In genomic region chr11:100790073-100790472, GRCh38 we compare ENCODE assay signal across 24 cellular contexts.
DNase-seq lines count a peak whose midpoint lies in the region; ATAC-seq, FAIRE-seq and TF ChIP-seq lines count a peak whose summit lies in the region.
"Had no signal": no experiment of that assay in that cellular context is flagged by ENCODE, and none has a peak within 500 bp of the region (broad histone marks: within the 10 kb centered on the region; RNA-seq: fewer than 3 reads in every experiment).

No MANE protein-coding gene starts in this region.

- no peaks in the 10 kb centered on the region for H3K36me3 ChIP-seq in K562 (ENCODE audit: control insufficient read depth, insufficient read depth, low read length)
- H3K36me3 ChIP-seq in iPS-20b (ENCODE audit: insufficient read depth, low read depth, low read length) = no peaks in the 10 kb centered on the region
- H3K36me3 ChIP-seq: BE2C, SJCRH30 had no signal

- POLR2A ChIA-PET in K562 (lab: Yijun Ruan, JAX) = no interaction called here

- H3K36me3 Mint-ChIP-seq in H9 (ENCODE audit: insufficient read depth in 1 of 3, low read depth in 3 of 3) = peaks cover 2 to 23% (median 6%) of the 10 kb centered on the region in 3 experiments; a peak in 6 of 7 replicates
- H3K36me3 Mint-ChIP-seq: CD14-positive monocyte; CD8-positive, alpha-beta memory T cell had no signal

- TF ChIP-seq CTCF in D721Med (IDR thresholded peaks at IDR 0.05; ENCODE audit: insufficient read depth, missing control alignments) = no peak
- no peak for TF ChIP-seq CTCF in H9 (conservative IDR thresholded peaks at IDR 0.05)
- no peak for TF ChIP-seq CTCF in K562 (IDR thresholded peaks at IDR 0.05 in 2 of 3, conservative IDR thresholded peaks at IDR 0.05 in 1 of 3; ENCODE audit: insufficient read depth in 2 of 3, low read depth in 1 of 3, low read length in 3 of 3)
- TF ChIP-seq CTCF in GM10266 (IDR thresholded peaks at IDR 0.05; ENCODE audit: control insufficient read depth, insufficient read depth, low read depth, missing control alignments) = no peak

- H3K9me1 ChIP-seq in K562 (ENCODE audit: control insufficient read depth, insufficient read depth, low read length) = no peaks in the 10 kb centered on the region

- H3K79me2 ChIP-seq in H9 (ENCODE audit: insufficient read depth, low read length) (peaks cover 1% of the 10 kb centered on the region; the same call in 1 of the 2 replicates), K562 (ENCODE audit: control insufficient read depth, insufficient read depth, low read length) (no peaks in the 10 kb centered on the region)

- H3K27ac Mint-ChIP-seq in H9 = peak overlapping the region; percentile 76 to 94 (median 88); a peak in 6 of 7 replicates
- H3K27ac Mint-ChIP-seq: CD14-positive monocyte; CD8-positive, alpha-beta memory T cell; IgD-negative memory B cell had no signal

- H3K23ac ChIP-seq in H9 (ENCODE audit: insufficient read length, low read depth, low read length) = no peak overlapping the region

- no peaks in the 10 kb centered on the region for H3K9me3 ChIP-seq in H9 (ENCODE audit: control insufficient read depth, low read depth, low read length)
- no peaks in the 10 kb centered on the region for H3K9me3 ChIP-seq in K562 (replicated peaks; ENCODE audit: control insufficient read depth, insufficient read depth, low read depth, low read length)
- no peaks in the 10 kb centered on the region for H3K9me3 ChIP-seq in iPS-20b (ENCODE audit: insufficient read depth, low read depth, low read length)
- H3K9me3 ChIP-seq: BE2C, SJCRH30 had no signal

- TF ChIP-seq RAD21 in K562 (CRISPR knock-in tag; conservative IDR thresholded peaks at IDR 0.05 in 1 of 2, IDR thresholded peaks at IDR 0.05 in 1 of 2) = no peak

- H3K9me3 Mint-ChIP-seq in H9 = no peaks in the 10 kb centered on the region; a peak in 1 of 5 replicates

- H3K4me2 ChIP-seq in H9 (ENCODE audit: insufficient read depth, insufficient read length, low read length) = no peak overlapping the region
- no peak overlapping the region for H3K4me2 ChIP-seq in K562 (ENCODE audit: insufficient read depth, low read length)

- no peak for TF ChIP-seq EP300 in K562 (IDR thresholded peaks at IDR 0.05; ENCODE audit: low read length)

- no peaks in the 10 kb centered on the region for H3K27me3 Mint-ChIP-seq in H9 (ENCODE audit: low read depth)
- H3K27me3 Mint-ChIP-seq: CD8-positive, alpha-beta memory T cell; IgD-negative memory B cell had no signal

- H3T11ph ChIP-seq in H9 (ENCODE audit: low read length) = no peak overlapping the region

- H2BK120ac ChIP-seq in H9 (ENCODE audit: low read depth, low read length, poor library complexity, severe bottlenecking) = no peak overlapping the region

- no peak overlapping the region for H3K9ac ChIP-seq in H9 (ENCODE audit: extremely low read depth, insufficient read length, low read length)
- no peak overlapping the region for H3K9ac ChIP-seq in K562 (ENCODE audit: insufficient read depth in 1 of 2, low read depth in 2 of 2, low read length in 2 of 2)
- peak overlapping the region; percentile 39; the same call in 1 of the 2 replicates for H3K9ac ChIP-seq in iPS-20b (ENCODE audit: low read depth, low read length)

- peak; percentile 61 for FAIRE-seq in D721Med (lab: Jason Lieb, UNC)
- FAIRE-seq in K562 (lab: Jason Lieb, UNC) = no peak
- FAIRE-seq: GM19239, H54, RCC 7860 had no signal

- DNase-seq in D721Med (ENCODE audit: insufficient read length, low spot score) (no peak), H9 (no peak), K562 (ENCODE audit: extremely low read depth in 1 of 4, low spot score in 3 of 4) (no peak), GM10266 (ENCODE audit: extremely low spot score) (no peak), substantia nigra (lab: John Stamatoyannopoulos, UW) (no peak)
- DNase-seq: CD8-positive, alpha-beta memory T cell; DMS79 treated with DMSO at 0.1 percent for 48 hours; GF-D8; NCI-H1048; NCI-H1417; NCI-H1694; NCI-H2029 treated with DMSO at 0.1 percent for 48 hours; NCI-H2227 treated with DMSO at 0.1 percent for 48 hours; NCI-H526 treated with DMSO at 0.1 percent for 48 hours; SJCRH30 had no signal

- no peak overlapping the region for H3K4me3 Mint-ChIP-seq in H9
- H3K4me3 Mint-ChIP-seq: CD14-positive monocyte; CD8-positive, alpha-beta memory T cell; IgD-negative memory B cell had no signal

- H3K27me3 ChIP-seq in H9 (ENCODE audit: insufficient read depth, low read length) (no peaks in the 10 kb centered on the region), K562 (ENCODE audit: control insufficient read depth in 2 of 2, insufficient read depth in 2 of 2, low read length in 2 of 2) (no peaks in the 10 kb centered on the region), iPS-20b (ENCODE audit: insufficient read depth, low read length) (no peaks in the 10 kb centered on the region)
- H3K27me3 ChIP-seq: BE2C, SJCRH30 had no signal

- intact Hi-C loops in K562 (cut with micrococcal nuclease) = no loop called here

- no peak overlapping the region for H2BK12ac ChIP-seq in H9 (ENCODE audit: insufficient read length, low read depth, low read length)

- no TSS peak for BruUV-seq in K562 (replicated peaks; lab: Mats Ljungman, UMichigan)

- no peak overlapping the region for H3K27ac ChIP-seq in H9 (ENCODE audit: insufficient read length, low read depth, low read length)
- H3K27ac ChIP-seq in K562 (ENCODE audit: extremely low read depth, low read depth, low read length) = no peak overlapping the region
- H3K27ac ChIP-seq in iPS-20b (ENCODE audit: low read length) = peak overlapping the region; percentile 79
- no peak overlapping the region for H3K27ac ChIP-seq in substantia nigra (ENCODE audit: low read depth, low read length, poor library complexity, severe bottlenecking)
- H3K27ac ChIP-seq: SJCRH30 had no signal

- ATAC-seq in K562 = no peak
- ATAC-seq in HG02938 (IDR thresholded peaks at IDR 0.05; ENCODE audit: unreplicated experiment) = no peak
- ATAC-seq: SK-N-SH treated with all-trans-retinoic acid at 6 μM for 48 hours had no signal

- H4K20me1 ChIP-seq in H9 (ENCODE audit: control insufficient read depth, insufficient read depth, insufficient read length) (no peaks in the 10 kb centered on the region), K562 (replicated peaks; ENCODE audit: control insufficient read depth, insufficient read depth, low read length) (no peaks in the 10 kb centered on the region)

- no peak overlapping the region for H4K8ac ChIP-seq in H9 (replicated peaks; ENCODE audit: insufficient read length, low read depth, low read length)

- no peak overlapping the region for H2BK15ac ChIP-seq in H9 (ENCODE audit: low read depth, low read length)

- H3K4me1 ChIP-seq in H9 (ENCODE audit: insufficient read depth, low read length) (peaks cover 4% of the 10 kb centered on the region; the same call in 1 of the 2 replicates), K562 (replicated peaks in 1 of 2; ENCODE audit: control insufficient read depth in 2 of 2, insufficient read depth in 2 of 2, low read length in 2 of 2) (peaks cover 0 to 8% of the 10 kb centered on the region in 2 experiments; a peak in 2 of 5 replicates), iPS-20b (ENCODE audit: insufficient read depth, low read length) (peaks cover 35% of the 10 kb centered on the region)

- no peak overlapping the region for H2BK5ac ChIP-seq in H9 (ENCODE audit: insufficient read length, low read length)

- H2AK5ac ChIP-seq in H9 (ENCODE audit: insufficient read length, low read length) = no peak overlapping the region

- H2BK20ac ChIP-seq in H9 (ENCODE audit: low read depth, low read length, poor library complexity, severe bottlenecking) = no peak overlapping the region

- no peak overlapping the region for H4K91ac ChIP-seq in H9 (ENCODE audit: insufficient read length, low read depth, low read length)

- no peaks in the 10 kb centered on the region for H3K23me2 ChIP-seq in H9 (ENCODE audit: insufficient read length, low read depth, low read length, poor library complexity, severe bottlenecking)

- no peak overlapping the region for H3K4ac ChIP-seq in H9 (ENCODE audit: low read depth, low read length)

- H3K18ac ChIP-seq in H9 (ENCODE audit: insufficient read length, low read depth, low read length) = no peak overlapping the region

- H2AFZ ChIP-seq in H9 (ENCODE audit: low read length) (no peak overlapping the region), K562 (ENCODE audit: low read depth, low read length) (peak overlapping the region; percentile 68)

- no CpG with 5 or more reads among the region's 2 CpGs for WGBS in H9 (ENCODE audit: extremely low coverage, insufficient read length, low lambda C conversion rate)
- WGBS in K562 (ENCODE audit: insufficient coverage, low coverage, missing lambda C conversion rate) = 8% methylated on average over 2 of the region's 2 CpGs

- peaks cover 47 to 53% of the 10 kb centered on the region in 2 experiments for H3K4me1 Mint-ChIP-seq in H9
- H3K4me1 Mint-ChIP-seq: CD14-positive monocyte; CD8-positive, alpha-beta memory T cell; IgD-negative memory B cell had no signal

- H3K4me3 ChIP-seq in K562 (no peak overlapping the region), iPS-20b (ENCODE audit: low read length) (no peak overlapping the region)
- H3K4me3 ChIP-seq: SJCRH30 had no signal

- no peak overlapping the region for H3K56ac ChIP-seq in H9 (ENCODE audit: insufficient read length, low read depth, low read length)

- no peak overlapping the region for H4K5ac ChIP-seq in H9 (ENCODE audit: insufficient read length, low read depth, low read length)

- CTCF ChIA-PET in K562 (lab: Yijun Ruan, JAX; ENCODE audit: low intra/inter-chr PET ratio) = interaction anchor here (0.6 kb wide), 1 partner anchor 161 kb away, joined by 3 read pairs; no protein-coding TSS in a partner anchor

- H3K79me1 ChIP-seq in H9 (ENCODE audit: insufficient read depth, low read depth, low read length, poor library complexity, severe bottlenecking) = no peaks in the 10 kb centered on the region

- no peak overlapping the region for H3K14ac ChIP-seq in H9 (ENCODE audit: insufficient read depth, low read length)

- TF ChIP-seq POLR2A in K562 (conservative IDR thresholded peaks at IDR 0.05) = no peak

- in situ Hi-C loops in K562 (cut with MboI) = no loop called here

TF ChIP-seq in K562, 482 proteins besides CTCF, POLR2A, EP300 and RAD21 (continues in another document):
- TF ChIP-seq ETS2 (tag; IDR thresholded peaks at IDR 0.05; ENCODE audit: borderline replicate concordance, poor library complexity, severe bottlenecking) = no peak
- TF ChIP-seq ESRRA (IDR thresholded peaks at IDR 0.05; ENCODE audit: borderline replicate concordance, low read depth) = no peak
- TF ChIP-seq CBFA2T3 (IDR thresholded peaks at IDR 0.05) = no peak
